In the genomic region with DNA sequence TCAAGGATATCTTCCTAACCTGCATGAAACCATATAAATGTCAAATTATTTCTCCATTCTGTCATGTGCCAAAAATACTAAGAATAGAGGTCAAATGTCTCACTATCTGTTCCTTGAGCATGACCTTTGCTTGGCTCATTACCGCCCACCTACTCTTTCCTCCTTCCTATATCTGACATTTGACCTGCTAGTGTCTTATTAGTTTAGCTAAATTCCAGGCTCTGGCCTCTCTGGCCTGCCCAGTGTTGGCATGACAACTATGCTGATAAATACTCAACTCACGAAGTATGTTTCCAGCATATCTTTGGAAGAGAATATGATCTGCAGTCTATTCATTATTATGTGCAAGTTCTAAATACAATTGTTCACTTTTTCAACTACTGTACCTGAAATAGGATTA, we compare ENCODE assay signal across 2 cellular contexts. TPM values are rescaled to one million over a fixed set of nuclear protein-coding genes. Genes with fewer than 3 reads are reported as not detected.
"Had no signal": no experiment of that assay in that cellular context is flagged by ENCODE, and none has a peak within 500 bp of the region (broad histone marks: within the 10 kb centered on the region; RNA-seq: fewer than 3 reads in every experiment).

No MANE protein-coding gene starts in this region.

RNA-seq across cellular contexts. Expression of a gene that starts 58.0 kb away (rescaled TPM):
- total RNA-seq: thoracic aorta, vagina had no signal
